In the genomic region with DNA sequence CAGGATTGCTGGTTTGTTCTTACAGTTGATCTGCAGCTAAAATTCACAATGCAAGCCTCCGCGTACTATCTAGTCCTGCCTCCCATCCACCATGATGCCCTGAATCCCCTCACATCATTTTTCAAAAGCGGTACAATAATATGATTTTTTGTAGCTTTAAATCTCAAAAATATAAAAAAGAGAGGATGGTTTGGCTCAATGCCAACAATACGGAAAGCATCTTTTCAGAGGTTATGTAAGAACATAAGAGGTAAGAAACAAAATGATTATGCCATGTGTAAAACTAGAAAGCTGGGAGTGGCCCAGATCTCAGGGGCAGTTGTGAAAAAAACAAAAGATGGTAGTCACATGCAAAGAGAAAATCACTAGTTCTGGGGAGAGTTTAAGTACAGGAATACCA, we compare ENCODE assay signal across 19 cellular contexts.
"Had no signal": no experiment of that assay in that cellular context is flagged by ENCODE, and none has a peak within 500 bp of the region (broad histone marks: within the 10 kb centered on the region; RNA-seq: fewer than 3 reads in every experiment).

No MANE protein-coding gene starts in this region.

- DNase-seq: Kasumi-1; MM.1S; NCI-H1092 treated with DMSO at 0.1 percent for 48 hours; NCI-H1436 treated with DMSO at 0.1 percent for 48 hours; NCI-H1694; NCI-H187 treated with DMSO at 0.1 percent for 48 hours; NCI-H2029 treated with DMSO at 0.1 percent for 48 hours; NCI-H2171 treated with DMSO at 0.1 percent for 48 hours; NCI-H2227 treated with DMSO at 0.1 percent for 48 hours; NCI-H524; NCI-H526 treated with DMSO at 0.1 percent for 48 hours; NCI-H748 treated with DMSO at 0.1 percent for 48 hours; NK-92 treated with Interleukin-12 subunit alpha and Interleukin-12 subunit beta, amount 100 ng/mL, for 24 hours; PC-9; Peyer's patch had no signal

- H3K4me1 ChIP-seq: Peyer's patch had no signal

- H3K4me2 ChIP-seq: KMS-11, PC-9 had no signal

- H3K36me3 ChIP-seq: Peyer's patch had no signal

- ATAC-seq: Right ventricle myocardium inferior had no signal

- H3K27me3 ChIP-seq: Peyer's patch had no signal

- FAIRE-seq: HTR-8/SVneo had no signal

- H2AFZ ChIP-seq: PC-9 had no signal

- H3K27ac ChIP-seq: HL-60, KMS-11, PC-9, Peyer's patch had no signal

- H3K9ac ChIP-seq: KMS-11 had no signal

- H3K4me3 ChIP-seq: PC-9, Peyer's patch had no signal
